Comparison of ENCODE assay signal across 1 cellular context in genomic region chr2:130287656-130288026, GRCh38.
TF ChIP-seq lines count a peak whose summit lies in the region.

No MANE protein-coding gene starts in this region.

TF ChIP-seq in HCT116, 20 proteins besides CTCF, POLR2A, EP300 and RAD21 (continued from another document):
- TF ChIP-seq REST (IDR thresholded peaks at IDR 0.05; ENCODE audit: low read depth) (no peak), CBX3 (IDR thresholded peaks at IDR 0.05; ENCODE audit: low read depth) (no peak), SP1 (IDR thresholded peaks at IDR 0.05; ENCODE audit: low read depth) (no peak), ZBTB33 (IDR thresholded peaks at IDR 0.05; ENCODE audit: extremely low read depth, insufficient replicate concordance, low read length) (no peak), TCF7L2 (IDR thresholded peaks at IDR 0.05; ENCODE audit: borderline replicate concordance, extremely low read depth, insufficient read depth, insufficient read length) (no peak), JUND (IDR thresholded peaks at IDR 0.05) (no peak), ZNF274 (IDR thresholded peaks at IDR 0.05; ENCODE audit: low read depth, low read length) (no peak)
